In the genomic region with DNA sequence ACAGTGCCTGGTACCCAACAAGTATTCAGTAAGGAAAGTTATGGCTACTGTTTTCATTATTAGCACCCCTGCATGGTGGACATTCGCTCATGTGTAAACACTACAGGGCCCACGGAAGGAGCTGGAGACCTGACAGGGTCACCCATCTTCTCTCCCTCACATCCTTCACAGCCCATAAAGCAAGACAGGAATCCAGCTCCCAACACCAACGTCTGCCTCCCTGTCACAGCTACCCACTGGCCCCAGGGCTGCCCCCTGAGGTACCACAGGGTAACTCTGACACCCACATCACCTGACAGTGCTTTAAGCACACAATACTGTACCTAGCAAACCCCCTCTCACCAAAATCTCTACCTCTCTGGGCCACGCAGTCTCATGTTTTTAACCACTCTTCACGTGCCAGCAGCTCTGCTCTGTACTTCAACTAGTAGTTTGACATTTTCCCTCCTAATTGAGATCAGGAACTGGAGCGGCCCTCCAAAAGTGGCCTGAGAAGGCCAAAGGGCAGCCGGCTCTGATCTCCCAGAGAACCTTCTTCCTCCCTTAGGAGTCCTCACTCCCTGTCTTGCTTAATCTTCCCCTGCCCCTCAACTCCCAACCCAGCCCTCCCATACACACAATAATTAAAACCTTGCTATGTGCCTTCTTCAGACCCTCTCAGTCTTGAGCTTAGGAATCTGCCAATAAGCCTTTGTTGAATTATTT, we compare ENCODE assay signal across 16 cellular contexts.
DNase-seq lines count a peak whose midpoint lies in the region; ATAC-seq and TF ChIP-seq lines count a peak whose summit lies in the region.
"Had no signal": no experiment of that assay in that cellular context is flagged by ENCODE, and none has a peak within 500 bp of the region (broad histone marks: within the 10 kb centered on the region; RNA-seq: fewer than 3 reads in every experiment).

No MANE protein-coding gene starts in this region.

- no peaks in the 10 kb centered on the region for H3K9me3 ChIP-seq in heart right ventricle
- H3K9me3 ChIP-seq in naive thymus-derived CD4-positive, alpha-beta T cell (ENCODE audit: control insufficient read depth in 2 of 3, low read length in 3 of 3), result no peaks in the 10 kb centered on the region
- no peaks in the 10 kb centered on the region for H3K9me3 ChIP-seq in tibial artery
- H3K9me3 ChIP-seq: Peyer's patch, right lobe of liver, uterus had no signal

- H3K27me3 Mint-ChIP-seq in activated naive CD8-positive, alpha-beta T cell treated with anti-CD3 and anti-CD28 coated beads, Interleukin-2, amount 10 ng/mL, durations not matched to agents 7 days and 5 days, result no peaks in the 10 kb centered on the region
- no peaks in the 10 kb centered on the region for H3K27me3 Mint-ChIP-seq in naive thymus-derived CD4-positive, alpha-beta T cell

- POLR2A ChIA-PET in activated naive CD8-positive, alpha-beta T cell treated with anti-CD3 and anti-CD28 coated beads, Interleukin-2, amount 10 ng/mL, durations not matched to agents 7 days and 5 days (lab: Charles Lee), result interaction anchor here (12.7 kb wide), 1 partner anchor 31 kb away, joined by 153 read pairs; no protein-coding TSS in a partner anchor
- POLR2A ChIA-PET in naive thymus-derived CD4-positive, alpha-beta T cell (lab: Charles Lee), result interaction anchor here (1.1 to 17.1 kb wide), 6 partner anchors 9 to 128 kb away, joined by 3 to 547 read pairs (median 11); no protein-coding TSS in a partner anchor

- peak overlapping the region in 7 of 10 donors; percentile 14 to 96 (median 38) for H3K27ac ChIP-seq in heart right ventricle
- peak overlapping the region; percentile 61 for H3K27ac ChIP-seq in naive thymus-derived CD4-positive, alpha-beta T cell (ENCODE audit: low read depth, low read length)
- H3K27ac ChIP-seq in tibial artery, result peak overlapping the region; percentile 62 to 74
- H3K27ac ChIP-seq: right lobe of liver had no signal

- H3K9me3 Mint-ChIP-seq in activated naive CD8-positive, alpha-beta T cell treated with anti-CD3 and anti-CD28 coated beads, Interleukin-2, amount 10 ng/mL, durations not matched to agents 7 days and 5 days, result no peaks in the 10 kb centered on the region
- peaks cover 0 to 1% (median 0%) of the 10 kb centered on the region in 11 donors for H3K9me3 Mint-ChIP-seq in naive thymus-derived CD4-positive, alpha-beta T cell

- H3K27me3 ChIP-seq in heart right ventricle, result no peaks in the 10 kb centered on the region
- H3K27me3 ChIP-seq in naive thymus-derived CD4-positive, alpha-beta T cell (ENCODE audit: control insufficient read depth in 2 of 2, insufficient read depth in 2 of 2, low read length in 2 of 2), result no peaks in the 10 kb centered on the region
- no peaks in the 10 kb centered on the region for H3K27me3 ChIP-seq in tibial artery
- H3K27me3 ChIP-seq: Peyer's patch, right lobe of liver, uterus had no signal

- no peak overlapping the region for H3K4me3 Mint-ChIP-seq in activated naive CD8-positive, alpha-beta T cell treated with anti-CD3 and anti-CD28 coated beads, Interleukin-2, amount 10 ng/mL, durations not matched to agents 7 days and 5 days
- peak overlapping the region in 7 of 10 donors; percentile 2 to 66 (median 17) for H3K4me3 Mint-ChIP-seq in naive thymus-derived CD4-positive, alpha-beta T cell

- intact Hi-C loops in heart right ventricle (cut with DNase I) (loop anchor here in 3 of 10 donors (2.0 to 10.0 kb wide), 3 partner anchors 33 to 411 kb away; partner anchors contain the start of gene PLXNA2 (in 1 of the 3)), left ventricle myocardium superior (cut with micrococcal nuclease) (no loop called here), tibial artery (cut with DNase I; ENCODE audit: low total_unique reads) (no loop called here)
- intact Hi-C loops in naive thymus-derived CD4-positive, alpha-beta T cell (cut with micrococcal nuclease), result loop anchor here (2.0 kb wide), 1 partner anchor 15 kb away; no protein-coding TSS in a partner anchor

- 82 to 91% methylated on average over 7 of the region's 7 CpGs for WGBS in heart right ventricle, 2 donors

- peaks cover 20% of the 10 kb centered on the region for H3K36me3 Mint-ChIP-seq in activated naive CD8-positive, alpha-beta T cell treated with anti-CD3 and anti-CD28 coated beads, Interleukin-2, amount 10 ng/mL, durations not matched to agents 7 days and 5 days
- H3K36me3 Mint-ChIP-seq in naive thymus-derived CD4-positive, alpha-beta T cell, result peaks cover 0 to 21% (median 0%) of the 10 kb centered on the region in 5 donors

- TF ChIP-seq CTCF in heart right ventricle (IDR thresholded peaks at IDR 0.05) (no peak), tibial artery (IDR thresholded peaks at IDR 0.05) (no peak)

- no peak for DNase-seq in heart right ventricle
- DNase-seq in left ventricle myocardium superior, result no peak
- no peak for DNase-seq in activated naive CD8-positive, alpha-beta T cell treated with anti-CD3 and anti-CD28 coated beads, Interleukin-2, amount 10 ng/mL, durations not matched to agents 7 days and 5 days
- no peak for DNase-seq in naive thymus-derived CD4-positive, alpha-beta T cell
- DNase-seq in tibial artery, result peak in 1 of 2 donors; percentile 52
- no peak for DNase-seq in NCI-H1417 (lab: John Stamatoyannopoulos, UW)
- DNase-seq in islet precursor cell, result no peak
- no peak for DNase-seq in AML-193 (lab: John Stamatoyannopoulos, UW)
- DNase-seq: DMS153; NCI-H2107; NCI-H748 treated with DMSO at 0.1 percent for 48 hours; right lobe of liver; stimulated activated CD4-positive, alpha-beta T cell treated with anti-CD3 and anti-CD28 coated beads, Interleukin-2, amount 100 ng/mL, for 48 hours; uterus had no signal

- H3K4me3 ChIP-seq in heart right ventricle (no peak overlapping the region), tibial artery (no peak overlapping the region)
- no peak overlapping the region for H3K4me3 ChIP-seq in naive thymus-derived CD4-positive, alpha-beta T cell (ENCODE audit: low read length)
- H3K4me3 ChIP-seq: Peyer's patch, right lobe of liver, uterus had no signal

- H3K36me3 ChIP-seq in heart right ventricle (peaks cover 0 to 16% (median 0%) of the 10 kb centered on the region in 9 donors), tibial artery (no peaks in the 10 kb centered on the region)
- H3K36me3 ChIP-seq in naive thymus-derived CD4-positive, alpha-beta T cell (ENCODE audit: control insufficient read depth in 2 of 3, insufficient read depth in 3 of 3, low read length in 3 of 3), result peaks cover 0 to 4% (median 0%) of the 10 kb centered on the region in 3 experiments
- H3K36me3 ChIP-seq: Peyer's patch, right lobe of liver, uterus had no signal

- CTCF ChIA-PET in naive thymus-derived CD4-positive, alpha-beta T cell (lab: Charles Lee), result interaction anchor here (0.7 to 2.8 kb wide), 6 partner anchors 11 to 167 kb away, joined by 3 to 18 read pairs (median 4); no protein-coding TSS in a partner anchor

- H3K4me1 Mint-ChIP-seq in activated naive CD8-positive, alpha-beta T cell treated with anti-CD3 and anti-CD28 coated beads, Interleukin-2, amount 10 ng/mL, durations not matched to agents 7 days and 5 days, result peaks cover 55% of the 10 kb centered on the region
- peaks cover 75 to 99% (median 97%) of the 10 kb centered on the region in 7 donors for H3K4me1 Mint-ChIP-seq in naive thymus-derived CD4-positive, alpha-beta T cell

- H3K27ac Mint-ChIP-seq in activated naive CD8-positive, alpha-beta T cell treated with anti-CD3 and anti-CD28 coated beads, Interleukin-2, amount 10 ng/mL, durations not matched to agents 7 days and 5 days, result peak overlapping the region; percentile 6
- peak overlapping the region; percentile 18 to 98 (median 91) for H3K27ac Mint-ChIP-seq in naive thymus-derived CD4-positive, alpha-beta T cell

- H3K4me1 ChIP-seq in heart right ventricle, result peaks cover 32 to 97% (median 92%) of the 10 kb centered on the region in 9 donors
- peaks cover 20 to 83% of the 10 kb centered on the region in 2 donors for H3K4me1 ChIP-seq in naive thymus-derived CD4-positive, alpha-beta T cell (ENCODE audit: control insufficient read depth in 2 of 2, insufficient read depth in 2 of 2, low read length in 2 of 2)
- H3K4me1 ChIP-seq in tibial artery, result peaks cover 0 to 78% (median 49%) of the 10 kb centered on the region in 4 donors

- ATAC-seq in heart right ventricle (no peak), left ventricle myocardium superior (no peak)
- no peak for ATAC-seq in activated naive CD8-positive, alpha-beta T cell treated with anti-CD3 and anti-CD28 coated beads, Interleukin-2, amount 10 ng/mL, durations not matched to agents 7 days and 5 days (ENCODE audit: low read depth)
- no peak for ATAC-seq in naive thymus-derived CD4-positive, alpha-beta T cell
- ATAC-seq: activated CD4-positive, CD25-positive, alpha-beta regulatory T cell treated with anti-CD3 and anti-CD28 coated beads, Interleukin-2, amount 50 U/mL, for 24 hours had no signal

Comparison
In these comparisons a context has a peak if more than half of its experiments do, and no peak if none do; other contexts are left out.
1. intact Hi-C loops: an anchor here in naive thymus-derived CD4-positive, alpha-beta T cell (2.0 kb wide); none called in left ventricle myocardium superior and tibial artery.